In the genomic region with DNA sequence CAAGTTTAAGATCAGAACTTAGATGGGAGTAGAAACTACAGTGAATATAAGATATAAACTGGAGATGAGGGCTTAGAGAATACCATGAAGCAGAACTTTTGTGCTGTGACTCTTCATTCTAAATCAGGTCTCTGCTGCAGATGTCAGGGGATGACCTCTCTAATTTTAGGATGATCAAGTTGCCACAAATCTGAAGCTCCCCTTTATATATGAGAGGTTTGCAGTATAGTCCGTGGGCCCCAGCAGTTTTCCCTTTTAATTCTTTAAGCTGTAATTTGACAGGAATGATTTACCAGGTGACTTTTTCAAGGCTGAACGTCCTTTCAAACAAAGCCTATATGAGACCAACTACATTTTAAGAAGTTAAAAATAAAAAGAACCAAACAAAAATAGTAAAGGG, we compare ENCODE assay signal across 1 cellular context.
TF ChIP-seq lines count a peak whose summit lies in the region.

No MANE protein-coding gene starts in this region.

TF ChIP-seq in HEK293, 187 proteins besides CTCF, POLR2A, EP300 and RAD21 (continued from another document):
- TF ChIP-seq, protein P1, sequence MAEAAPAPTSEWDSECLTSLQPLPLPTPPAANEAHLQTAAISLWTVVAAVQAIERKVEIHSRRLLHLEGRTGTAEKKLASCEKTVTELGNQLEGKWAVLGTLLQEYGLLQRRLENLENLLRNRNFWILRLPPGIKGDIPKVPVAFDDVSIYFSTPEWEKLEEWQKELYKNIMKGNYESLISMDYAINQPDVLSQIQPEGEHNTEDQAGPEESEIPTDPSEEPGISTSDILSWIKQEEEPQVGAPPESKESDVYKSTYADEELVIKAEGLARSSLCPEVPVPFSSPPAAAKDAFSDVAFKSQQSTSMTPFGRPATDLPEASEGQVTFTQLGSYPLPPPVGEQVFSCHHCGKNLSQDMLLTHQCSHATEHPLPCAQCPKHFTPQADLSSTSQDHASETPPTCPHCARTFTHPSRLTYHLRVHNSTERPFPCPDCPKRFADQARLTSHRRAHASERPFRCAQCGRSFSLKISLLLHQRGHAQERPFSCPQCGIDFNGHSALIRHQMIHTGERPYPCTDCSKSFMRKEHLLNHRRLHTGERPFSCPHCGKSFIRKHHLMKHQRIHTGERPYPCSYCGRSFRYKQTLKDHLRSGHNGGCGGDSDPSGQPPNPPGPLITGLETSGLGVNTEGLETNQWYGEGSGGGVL (tag by site-specific recombination; IDR thresholded peaks at IDR 0.05), result no peak
- no peak for TF ChIP-seq ZNF354C (tag by site-specific recombination; IDR thresholded peaks at IDR 0.05; ENCODE audit: borderline replicate concordance, low read depth)
- no peak for TF ChIP-seq ZNF311 (tag by site-specific recombination; IDR thresholded peaks at IDR 0.05; ENCODE audit: borderline replicate concordance)
- no peak for TF ChIP-seq RBAK (tag by site-specific recombination; IDR thresholded peaks at IDR 0.05)
- TF ChIP-seq ZNF2 (tag by site-specific recombination; IDR thresholded peaks at IDR 0.05), result no peak
- TF ChIP-seq, protein P2, sequence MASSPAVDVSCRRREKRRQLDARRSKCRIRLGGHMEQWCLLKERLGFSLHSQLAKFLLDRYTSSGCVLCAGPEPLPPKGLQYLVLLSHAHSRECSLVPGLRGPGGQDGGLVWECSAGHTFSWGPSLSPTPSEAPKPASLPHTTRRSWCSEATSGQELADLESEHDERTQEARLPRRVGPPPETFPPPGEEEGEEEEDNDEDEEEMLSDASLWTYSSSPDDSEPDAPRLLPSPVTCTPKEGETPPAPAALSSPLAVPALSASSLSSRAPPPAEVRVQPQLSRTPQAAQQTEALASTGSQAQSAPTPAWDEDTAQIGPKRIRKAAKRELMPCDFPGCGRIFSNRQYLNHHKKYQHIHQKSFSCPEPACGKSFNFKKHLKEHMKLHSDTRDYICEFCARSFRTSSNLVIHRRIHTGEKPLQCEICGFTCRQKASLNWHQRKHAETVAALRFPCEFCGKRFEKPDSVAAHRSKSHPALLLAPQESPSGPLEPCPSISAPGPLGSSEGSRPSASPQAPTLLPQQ (tag by site-specific recombination; IDR thresholded peaks at IDR 0.05), result peak; percentile 79
- TF ChIP-seq ZFP69B (tag by site-specific recombination; IDR thresholded peaks at IDR 0.05), result peak; percentile 76; the same call in 1 of the 2 replicates
- no peak for TF ChIP-seq ZNF239 (tag by site-specific recombination; IDR thresholded peaks at IDR 0.05)
- TF ChIP-seq, protein P3, sequence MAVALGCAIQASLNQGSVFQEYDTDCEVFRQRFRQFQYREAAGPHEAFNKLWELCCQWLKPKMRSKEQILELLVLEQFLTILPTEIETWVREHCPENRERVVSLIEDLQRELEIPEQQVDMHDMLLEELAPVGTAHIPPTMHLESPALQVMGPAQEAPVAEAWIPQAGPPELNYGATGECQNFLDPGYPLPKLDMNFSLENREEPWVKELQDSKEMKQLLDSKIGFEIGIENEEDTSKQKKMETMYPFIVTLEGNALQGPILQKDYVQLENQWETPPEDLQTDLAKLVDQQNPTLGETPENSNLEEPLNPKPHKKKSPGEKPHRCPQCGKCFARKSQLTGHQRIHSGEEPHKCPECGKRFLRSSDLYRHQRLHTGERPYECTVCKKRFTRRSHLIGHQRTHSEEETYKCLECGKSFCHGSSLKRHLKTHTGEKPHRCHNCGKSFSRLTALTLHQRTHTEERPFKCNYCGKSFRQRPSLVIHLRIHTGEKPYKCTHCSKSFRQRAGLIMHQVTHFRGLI (tag by site-specific recombination; IDR thresholded peaks at IDR 0.05), result no peak
- TF ChIP-seq ZNF658 (tag by site-specific recombination; IDR thresholded peaks at IDR 0.05), result no peak
TF ChIP-seq in HEK293: peak in this region for 2.
